In genomic region chr1:9539165-9539828, GRCh38 we compare ENCODE assay signal across 8 cellular contexts. TPM values are rescaled to one million over a fixed set of nuclear protein-coding genes. Genes with fewer than 3 reads are reported as not detected.
A peak's percentile ranks its signal among the peaks of the same experiment; 100 is the strongest.
DNase-seq lines count a peak whose midpoint lies in the region; ATAC-seq and TF ChIP-seq lines count a peak whose summit lies in the region.

SLC25A33 (plus strand) TSS chr1:9539465; CDS start chr1:9539692, 227 bp downstream.

- TF ChIP-seq RAD21 in IMR-90 (IDR thresholded peaks at IDR 0.05; ENCODE audit: low read length), result no peak

- H3K4ac ChIP-seq in IMR-90 (ENCODE audit: low read depth, low read length), result peak within 1 kb of the TSS; percentile 64; the same call in 1 of the 2 replicates

- H3K14ac ChIP-seq in IMR-90 (replicated peaks; ENCODE audit: low read depth, low read length), result peak within 1 kb of the TSS; percentile 71

- TF ChIP-seq CTCF in IMR-90 (conservative IDR thresholded peaks at IDR 0.05; ENCODE audit: low read depth, low read length), result no peak
- no peak for TF ChIP-seq CTCF in OCI-LY7 (conservative IDR thresholded peaks at IDR 0.05; ENCODE audit: low read length)
- no peak for TF ChIP-seq CTCF in epithelial cell of proximal tubule (conservative IDR thresholded peaks at IDR 0.05; ENCODE audit: low read depth, low read length)

- intact Hi-C loops in IMR-90 (cut with micrococcal nuclease), result no loop called here
- intact Hi-C loops in OCI-LY7 (cut with micrococcal nuclease; ENCODE audit: unreplicated experiment), result loop anchor here (1.0 to 5.0 kb wide), 4 partner anchors 22 to 49 kb away; partner anchors contain the start of gene TMEM201

- peak within 1 kb of the TSS; percentile 22 for H2BK5ac ChIP-seq in IMR-90 (ENCODE audit: low read depth, low read length, poor library complexity, severe bottlenecking)

- POLR2A ChIA-PET in IMR-90 (lab: Charles Lee; ENCODE audit: unreplicated experiment), result interaction anchor here (0.6 kb wide), 1 partner anchor 17 kb away, joined by 3 read pairs; no protein-coding TSS in a partner anchor
- POLR2A ChIA-PET in OCI-LY7 (lab: Charles Lee), result interaction anchor here (1.0 to 1.9 kb wide), 5 partner anchors 15 to 20 kb away, joined by 3 to 10 read pairs (median 7); no protein-coding TSS in a partner anchor

- ATAC-seq in GM21529 (IDR thresholded peaks at IDR 0.05; ENCODE audit: unreplicated experiment), result peak; percentile 94
- ATAC-seq in IMR-90 (ENCODE audit: low read depth), result peak; percentile 98

- in situ Hi-C loops in IMR-90 (cut with MboI; ENCODE audit: low sequenced_read_pairs), result no loop called here

- H4K91ac ChIP-seq in IMR-90 (ENCODE audit: insufficient read depth, low read depth, low read length), result 0 out of 2 replicates have a peak within 1 kb of the TSS, but pooled peaks have one; percentile 16

- peak within 1 kb of the TSS; percentile 28 for H4K5ac ChIP-seq in IMR-90 (ENCODE audit: low read depth, low read length)

- CTCF ChIA-PET in IMR-90 (lab: Yijun Ruan, JAX) (interaction anchor here (0.6 kb wide), 1 partner anchor 386 kb away, joined by 3 read pairs; no protein-coding TSS in a partner anchor), OCI-LY7 (lab: Charles Lee; ENCODE audit: unreplicated experiment) (no interaction called here)

- no peak within 1 kb of the TSS for H2BK20ac ChIP-seq in IMR-90 (ENCODE audit: low read depth, low read length)

- H3K27me3 ChIP-seq in IMR-90 (ENCODE audit: control insufficient read depth, insufficient read depth, low read length), result no peaks in the 10 kb centered on the region

- BruUV-seq in IMR-90 (replicated peaks; lab: Mats Ljungman, UMichigan) (no TSS peak), OCI-LY7 (replicated peaks; lab: Mats Ljungman, UMichigan) (no TSS peak)

- H2AFZ ChIP-seq in IMR-90 (replicated peaks; ENCODE audit: low read length, poor library complexity) (peak within 1 kb of the TSS; percentile 96), OCI-LY7 (ENCODE audit: low read length) (peak within 1 kb of the TSS; percentile 69)

- dilution Hi-C loops in IMR-90 (cut with HindIII; ENCODE audit: low sequenced_read_pairs, unreplicated experiment), result no loop called here

- 0% methylated on average over 40 of the region's 92 CpGs; no CpG with 5 or more reads in 1 of the 2 experiments for WGBS in IMR-90 (ENCODE audit: extremely low coverage in 2 of 2, insufficient read length in 1 of 2), 2 experiments

- TF ChIP-seq POLR2A in IMR-90 (IDR thresholded peaks at IDR 0.05; ENCODE audit: low read depth, low read length), result peak; percentile 96

- peak; percentile 94 for DNase-seq in DMS114 treated with DMSO at 0.1 percent for 48 hours (lab: John Stamatoyannopoulos, UW; ENCODE audit: unreplicated experiment)
- DNase-seq in IMR-90, result peak; percentile 97
- peak; percentile 98 for DNase-seq in OCI-LY7 (ENCODE audit: low spot score)
- DNase-seq in activated T-cell treated with anti-CD3 and anti-CD28 coated beads for 4 hours, result peak; percentile 98
- no peak for DNase-seq in epithelial cell of proximal tubule (ENCODE audit: low read depth)
- DNase-seq in mucosa of gallbladder (ENCODE audit: low spot score), result peak; percentile 99
- DNase-seq in stimulated activated CD8-positive, alpha-beta memory T cell treated with anti-CD3 and anti-CD28 coated beads, Interleukin-4, amount 100 ng/mL, for 24 hours (ENCODE audit: low read depth), result peak; percentile 97

- H4K8ac ChIP-seq in IMR-90 (ENCODE audit: low read depth in 2 of 2, low read length in 2 of 2), result peak within 1 kb of the TSS; percentile 43 to 90; a peak in 2 of 4 replicates

- H3K9me2 ChIP-seq in OCI-LY7 (ENCODE audit: insufficient read depth, low read length), result no peaks in the 10 kb centered on the region

- no peak within 1 kb of the TSS for H3K18ac ChIP-seq in IMR-90 (ENCODE audit: low read depth, low read length)

- H3K9ac ChIP-seq in IMR-90 (ENCODE audit: low read depth, low read length), result peak within 1 kb of the TSS; percentile 72

- H3K79me2 ChIP-seq in OCI-LY7 (ENCODE audit: insufficient read depth, low read depth, low read length), result peaks cover 46% of the 10 kb centered on the region

- peaks cover 3% of the 10 kb centered on the region; the same call in 1 of the 2 replicates for H3K9me1 ChIP-seq in IMR-90 (ENCODE audit: insufficient read depth, low read length)

- H4K20me1 ChIP-seq in IMR-90 (ENCODE audit: insufficient read depth, low read length) (peaks cover 21% of the 10 kb centered on the region), OCI-LY7 (ENCODE audit: insufficient read depth, low read length) (peaks cover 11% of the 10 kb centered on the region; the same call in 1 of the 2 replicates)

- no peak within 1 kb of the TSS for H3K56ac ChIP-seq in IMR-90 (ENCODE audit: extremely low read depth, insufficient read depth, low read length)

- no peak within 1 kb of the TSS for H2BK120ac ChIP-seq in IMR-90 (ENCODE audit: low read depth, low read length)

- no peaks in the 10 kb centered on the region for H3K36me3 ChIP-seq in IMR-90 (ENCODE audit: control insufficient read depth, insufficient read depth, low read length)
- H3K36me3 ChIP-seq in OCI-LY7 (ENCODE audit: insufficient read depth, low read length), result peaks cover 17% of the 10 kb centered on the region

- peak within 1 kb of the TSS; percentile 63; the same call in 1 of the 2 replicates for H2AK5ac ChIP-seq in IMR-90 (ENCODE audit: low read depth, low read length)

- H2BK15ac ChIP-seq in IMR-90 (ENCODE audit: low read depth, low read length), result no peak within 1 kb of the TSS

- H3K23ac ChIP-seq in IMR-90 (ENCODE audit: low read depth, low read length), result peak within 1 kb of the TSS; percentile 65; the same call in 1 of the 2 replicates

- peak within 1 kb of the TSS; percentile 70 for H2AK9ac ChIP-seq in IMR-90 (replicated peaks; ENCODE audit: low read depth, low read length, poor library complexity)

- 0 out of 2 replicates have a peak, but pooled peaks cover 2% of the 10 kb centered on the region for H3K4me1 ChIP-seq in IMR-90 (ENCODE audit: control insufficient read depth, insufficient read depth, low read length)
- peaks cover 23% of the 10 kb centered on the region for H3K4me1 ChIP-seq in OCI-LY7 (ENCODE audit: insufficient read depth, low read length, poor library complexity, severe bottlenecking)

- H3K27ac ChIP-seq in IMR-90 (ENCODE audit: insufficient read depth, low read length), result peak within 1 kb of the TSS; percentile 55
- H3K27ac ChIP-seq in OCI-LY7 (ENCODE audit: low read depth, low read length, poor library complexity, severe bottlenecking), result peak within 1 kb of the TSS; percentile 77

- peaks cover 7 to 32% of the 10 kb centered on the region in 2 experiments; a peak in 3 of 4 replicates for H3K79me1 ChIP-seq in IMR-90 (ENCODE audit: low read depth in 1 of 2, low read length in 2 of 2)

- peak within 1 kb of the TSS; percentile 97 for H3K4me2 ChIP-seq in IMR-90 (ENCODE audit: low read depth, low read length)
- H3K4me2 ChIP-seq in OCI-LY7 (ENCODE audit: low read length), result peak within 1 kb of the TSS; percentile 81

- H3K4me3 ChIP-seq in IMR-90 (ENCODE audit: insufficient read depth, low read depth, low read length) (peak within 1 kb of the TSS; percentile 80), OCI-LY7 (ENCODE audit: low read depth, low read length, poor library complexity, severe bottlenecking) (peak within 1 kb of the TSS; percentile 98), epithelial cell of proximal tubule (ENCODE audit: low read depth, low read length) (peak within 1 kb of the TSS; percentile 79)

- no peaks in the 10 kb centered on the region for H3K9me3 ChIP-seq in IMR-90 (ENCODE audit: control insufficient read depth, insufficient read depth, low read length)
- no peaks in the 10 kb centered on the region for H3K9me3 ChIP-seq in OCI-LY7 (ENCODE audit: low read length)

TF ChIP-seq in IMR-90, 13 proteins besides CTCF, POLR2A, EP300 and RAD21:
- TF ChIP-seq FOS (IDR thresholded peaks at IDR 0.05; ENCODE audit: low read depth, low read length), result no peak
- TF ChIP-seq CEBPB (IDR thresholded peaks at IDR 0.05; ENCODE audit: low read depth, low read length), result peak; percentile 94
- TF ChIP-seq CHD1 (IDR thresholded peaks at IDR 0.05; ENCODE audit: low read depth, low read length), result no peak
- peak; percentile 97 for TF ChIP-seq USF2 (IDR thresholded peaks at IDR 0.05; ENCODE audit: low read depth, low read length)
- TF ChIP-seq BHLHE40 (IDR thresholded peaks at IDR 0.05; ENCODE audit: low read depth, low read length), result peak; percentile 93
- no peak for TF ChIP-seq MAFK (IDR thresholded peaks at IDR 0.05; ENCODE audit: low read depth, low read length)
- TF ChIP-seq MXI1 (IDR thresholded peaks at IDR 0.05; ENCODE audit: borderline replicate concordance, low read depth, low read length), result peak; percentile 87
- TF ChIP-seq RFX5 (IDR thresholded peaks at IDR 0.05; ENCODE audit: low read depth, low read length), result no peak

RNA-seq across cellular contexts. Expression of gene SLC25A33, which starts in this region (rescaled TPM):
- total RNA-seq in IMR-90 (2012; rRNA removed), result 3.0 and 3.6 TPM in 2 replicates
- polyA plus RNA-seq in IMR-90 (2012; rRNA removed), result 2.5 and 2.7 TPM in 2 replicates
- polyA plus RNA-seq in IMR-90 (2012; cell fraction: cytosol; rRNA removed), result 1.5 and 1.6 TPM in 2 replicates
- 0.97 and 1.9 TPM in 2 replicates for polyA plus RNA-seq in IMR-90 (2012; cell fraction: nucleus; rRNA removed; ENCODE audit: low replicate concordance)
- total RNA-seq in OCI-LY7 (2014; rRNA removed; shearing (Covaris generic)), result 14.4 and 15.1 TPM in 2 replicates
- total RNA-seq in OCI-LY7 (2022), result 14.1 and 16.5 TPM in 2 replicates
- 6.2 and 16.8 TPM in 2 replicates for total RNA-seq in epithelial cell of proximal tubule
- total RNA-seq in mucosa of gallbladder, result 4.5 TPM
